In the genomic region with DNA sequence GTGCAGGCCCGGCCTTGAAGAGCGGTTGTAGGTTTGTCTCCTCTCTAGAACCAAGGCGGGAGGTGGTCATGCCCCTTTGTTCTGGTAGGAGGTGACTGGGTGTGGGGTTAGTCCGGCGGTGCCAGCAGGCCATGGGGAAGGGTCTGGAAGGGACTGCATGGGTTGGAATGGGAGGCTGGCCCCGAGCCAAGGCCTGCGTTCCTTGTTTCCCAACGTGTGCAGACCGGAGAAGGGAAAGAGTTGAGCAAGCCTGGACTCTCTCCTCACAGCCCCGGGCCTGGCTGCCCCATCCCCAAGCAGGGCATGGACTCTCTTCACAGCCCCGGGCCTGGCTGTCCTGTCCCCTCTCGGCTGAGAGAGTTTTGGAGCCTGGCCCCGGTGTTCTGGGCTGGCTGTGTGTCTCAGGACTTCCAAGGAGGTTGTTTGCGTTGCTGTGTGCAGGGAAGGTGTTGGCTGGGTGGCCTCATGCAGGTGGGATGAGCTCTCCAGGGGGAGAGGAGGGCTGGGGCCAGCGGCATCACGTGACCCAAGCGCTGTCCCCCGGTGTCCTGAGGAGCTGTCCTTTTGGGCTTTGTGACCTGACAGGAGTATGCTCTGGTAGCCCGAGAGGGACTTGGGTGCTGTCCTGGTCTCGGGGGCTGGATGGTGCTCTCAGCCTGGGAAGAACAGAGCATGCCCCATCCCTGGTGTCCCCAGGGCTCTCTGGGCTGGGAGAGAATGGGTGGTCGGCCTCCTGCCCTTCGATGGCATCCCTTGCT, we compare ENCODE assay signal across 1 cellular context.
TF ChIP-seq lines count a peak whose summit lies in the region.

No MANE protein-coding gene starts in this region.

TF ChIP-seq in A549, 52 proteins besides CTCF, POLR2A, EP300 and RAD21 (continued from another document):
- TF ChIP-seq, protein P1, sequence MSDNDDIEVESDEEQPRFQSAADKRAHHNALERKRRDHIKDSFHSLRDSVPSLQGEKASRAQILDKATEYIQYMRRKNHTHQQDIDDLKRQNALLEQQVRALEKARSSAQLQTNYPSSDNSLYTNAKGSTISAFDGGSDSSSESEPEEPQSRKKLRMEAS (IDR thresholded peaks at IDR 0.05): 0 out of 2 replicates have a peak, but pooled peaks have one; percentile 29
- no peak for TF ChIP-seq GATA3 (IDR thresholded peaks at IDR 0.05; ENCODE audit: borderline replicate concordance)
- TF ChIP-seq RCOR1 (IDR thresholded peaks at IDR 0.05; ENCODE audit: low read depth, low read length): no peak
- TF ChIP-seq ESRRA (IDR thresholded peaks at IDR 0.05; ENCODE audit: borderline replicate concordance, low read length): no peak
- TF ChIP-seq RNF2 (IDR thresholded peaks at IDR 0.05; ENCODE audit: borderline replicate concordance, low read depth): 0 out of 2 replicates have a peak, but pooled peaks have one; percentile 30
- TF ChIP-seq KDM5A (IDR thresholded peaks at IDR 0.05): no peak
- TF ChIP-seq, protein P2, sequence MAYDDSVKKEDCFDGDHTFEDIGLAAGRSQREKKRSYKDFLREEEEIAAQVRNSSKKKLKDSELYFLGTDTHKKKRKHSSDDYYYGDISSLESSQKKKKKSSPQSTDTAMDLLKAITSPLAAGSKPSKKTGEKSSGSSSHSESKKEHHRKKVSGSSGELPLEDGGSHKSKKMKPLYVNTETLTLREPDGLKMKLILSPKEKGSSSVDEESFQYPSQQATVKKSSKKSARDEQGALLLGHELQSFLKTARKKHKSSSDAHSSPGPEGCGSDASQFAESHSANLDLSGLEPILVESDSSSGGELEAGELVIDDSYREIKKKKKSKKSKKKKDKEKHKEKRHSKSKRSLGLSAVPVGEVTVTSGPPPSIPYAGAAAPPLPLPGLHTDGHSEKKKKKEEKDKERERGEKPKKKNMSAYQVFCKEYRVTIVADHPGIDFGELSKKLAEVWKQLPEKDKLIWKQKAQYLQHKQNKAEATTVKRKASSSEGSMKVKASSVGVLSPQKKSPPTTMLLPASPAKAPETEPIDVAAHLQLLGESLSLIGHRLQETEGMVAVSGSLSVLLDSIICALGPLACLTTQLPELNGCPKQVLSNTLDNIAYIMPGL (CRISPR knock-in tag; IDR thresholded peaks at IDR 0.05; ENCODE audit: borderline replicate concordance): no peak
- no peak for TF ChIP-seq RFX5 (IDR thresholded peaks at IDR 0.05)
- no peak for TF ChIP-seq CEBPB (IDR thresholded peaks at IDR 0.05)
- TF ChIP-seq BHLHE40 (IDR thresholded peaks at IDR 0.05; ENCODE audit: low read depth, low read length): no peak
- TF ChIP-seq, protein P3, sequence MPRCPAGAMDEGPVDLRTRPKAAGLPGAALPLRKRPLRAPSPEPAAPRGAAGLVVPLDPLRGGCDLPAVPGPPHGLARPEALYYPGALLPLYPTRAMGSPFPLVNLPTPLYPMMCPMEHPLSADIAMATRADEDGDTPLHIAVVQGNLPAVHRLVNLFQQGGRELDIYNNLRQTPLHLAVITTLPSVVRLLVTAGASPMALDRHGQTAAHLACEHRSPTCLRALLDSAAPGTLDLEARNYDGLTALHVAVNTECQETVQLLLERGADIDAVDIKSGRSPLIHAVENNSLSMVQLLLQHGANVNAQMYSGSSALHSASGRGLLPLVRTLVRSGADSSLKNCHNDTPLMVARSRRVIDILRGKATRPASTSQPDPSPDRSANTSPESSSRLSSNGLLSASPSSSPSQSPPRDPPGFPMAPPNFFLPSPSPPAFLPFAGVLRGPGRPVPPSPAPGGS (IDR thresholded peaks at IDR 0.05): no peak
